Comparison of ENCODE assay signal across 8 cellular contexts in the genomic region with DNA sequence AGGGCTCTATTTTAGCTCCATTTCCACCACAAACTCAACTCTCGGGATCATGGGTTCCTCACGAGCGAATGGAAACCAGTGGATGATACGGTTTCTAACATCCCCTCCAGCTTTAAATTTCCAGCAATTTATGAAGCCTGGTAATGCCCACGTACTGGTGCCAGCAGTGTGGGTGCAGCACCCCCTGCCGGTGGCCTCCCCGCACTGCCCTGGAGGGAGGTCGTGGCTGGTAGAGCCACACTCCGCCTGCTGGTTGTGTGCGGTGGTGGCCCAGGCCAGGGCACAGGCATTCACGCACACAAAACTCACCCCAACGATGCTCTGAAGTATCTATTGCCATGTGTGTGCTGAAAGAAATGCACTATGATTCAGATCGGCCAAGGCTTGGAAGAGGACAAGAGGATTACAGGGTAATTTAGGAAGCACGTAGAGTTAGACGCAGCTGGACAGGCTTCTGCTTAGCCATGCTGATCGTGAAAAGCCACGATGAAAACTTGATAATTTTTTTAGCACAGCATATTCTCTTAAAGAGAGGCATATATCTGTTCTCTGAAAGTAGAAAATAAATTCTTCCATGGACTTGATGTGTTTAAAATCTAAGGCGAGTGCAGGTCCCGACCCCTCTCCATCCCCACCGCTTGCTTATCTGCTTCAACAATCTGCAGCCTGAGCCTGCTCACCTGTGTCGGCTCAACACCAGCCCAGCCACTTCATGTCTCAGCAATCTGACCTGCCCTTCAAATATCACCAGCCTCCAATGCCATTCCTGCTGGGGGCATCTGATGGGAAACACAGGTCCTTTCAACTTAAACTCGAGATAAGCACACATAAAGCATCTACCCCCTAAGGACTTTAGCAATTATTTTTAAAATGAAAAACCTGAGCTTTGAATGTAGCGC. TPM values are rescaled to one million over a fixed set of nuclear protein-coding genes. Genes with fewer than 3 reads are reported as not detected.
DNase-seq lines count a peak whose midpoint lies in the region; ATAC-seq and TF ChIP-seq lines count a peak whose summit lies in the region.

No MANE protein-coding gene starts in this region.

- H3K4me1 Mint-ChIP-seq in brain, result peaks cover 25% of the 10 kb centered on the region

- peak; percentile 79 to 85 for TF ChIP-seq CTCF in brain (conservative IDR thresholded peaks at IDR 0.05)

- no peak overlapping the region for H3K4me3 Mint-ChIP-seq in brain

- DNase-seq in D341Med (ENCODE audit: low spot score) (peak; percentile 93), HPDE6-E6E7 (ENCODE audit: extremely low spot score) (peak; percentile 68), T-helper 2 cell (peak; percentile 7 to 70 (median 25)), islet precursor cell (peak; percentile 91), NCI-H2196 (lab: John Stamatoyannopoulos, UW; ENCODE audit: unreplicated experiment) (no peak)
- DNase-seq in stimulated activated CD4-positive, alpha-beta T cell treated with anti-CD3 and anti-CD28 coated beads, Interleukin-1b, Interleukin-23, amount 100 ng/mL, for 4 hours (ENCODE audit: low read depth in 2 of 2), result peak; percentile 12 to 60

- peak; percentile 100 for ATAC-seq in GM21390 (IDR thresholded peaks at IDR 0.05; ENCODE audit: unreplicated experiment)

- no peaks in the 10 kb centered on the region for H3K27me3 Mint-ChIP-seq in brain

- H3K36me3 Mint-ChIP-seq in brain, result peaks cover 30% of the 10 kb centered on the region

- H3K27ac Mint-ChIP-seq in brain, result peak overlapping the region in 2 of 5 experiments; percentile 18 to 71

- no peaks in the 10 kb centered on the region for H3K9me3 Mint-ChIP-seq in brain

RNA-seq across cellular contexts. Expression of a gene that starts 59.1 kb away (rescaled TPM):
- 188 TPM for polyA plus RNA-seq in brain (ENCODE audit: insufficient read depth, low read depth, low replicate concordance)
